31 cellular contexts compared by ENCODE assay signal in genomic region chr4:174080361-174080760, GRCh38.
A peak's percentile ranks its signal among the peaks of the same experiment; 100 is the strongest.
DNase-seq lines count a peak whose midpoint lies in the region; ATAC-seq and TF ChIP-seq lines count a peak whose summit lies in the region.
"Had no signal": no experiment of that assay in that cellular context is flagged by ENCODE, and none has a peak within 500 bp of the region (broad histone marks: within the 10 kb centered on the region; RNA-seq: fewer than 3 reads in every experiment).

No MANE protein-coding gene starts in this region.

- H3K27ac ChIP-seq in urinary bladder (ENCODE audit: low read depth), result peak overlapping the region; percentile 59
- H3K27ac ChIP-seq: brain microvascular endothelial cell, heart right ventricle, lower lobe of right lung, psoas muscle, upper lobe of left lung had no signal

- TF ChIP-seq POLR2A in GM18505 (IDR thresholded peaks at IDR 0.05; ENCODE audit: borderline replicate concordance, extremely low read depth, insufficient read depth, insufficient read length), result no peak

- H3K4me1 ChIP-seq in urinary bladder (ENCODE audit: insufficient read depth), result no peaks in the 10 kb centered on the region
- H3K4me1 ChIP-seq: HAP-1, heart right ventricle, lower lobe of right lung, psoas muscle, upper lobe of left lung had no signal

- no peak for ATAC-seq in GM18505 (IDR thresholded peaks at IDR 0.05; ENCODE audit: unreplicated experiment)
- ATAC-seq: heart right ventricle; lower lobe of right lung; natural killer cell; Panc1; psoas muscle; stimulated activated memory B cell treated with anti-CD40 and anti-IgM and Interleukin-4, amounts not matched to agents 10 μg/mL and 1 μg/mL and 100 μg/mL, for 72 hours had no signal

- no peak for TF ChIP-seq CTCF in cardiac fibroblast (IDR thresholded peaks at IDR 0.05; ENCODE audit: low read depth, low read length)

- H3K36me3 ChIP-seq in urinary bladder (ENCODE audit: insufficient read depth), result no peaks in the 10 kb centered on the region
- H3K36me3 ChIP-seq: brain microvascular endothelial cell, HAP-1, heart right ventricle, lower lobe of right lung, upper lobe of left lung had no signal

- H3K4me3 ChIP-seq in cardiac fibroblast (replicated peaks in 1 of 2; ENCODE audit: low read depth in 2 of 2, low read length in 2 of 2), result no peak overlapping the region
- H3K4me3 ChIP-seq in urinary bladder (ENCODE audit: low read depth, low read length), result no peak overlapping the region
- H3K4me3 ChIP-seq: HAP-1, heart right ventricle, lower lobe of right lung, psoas muscle, upper lobe of left lung had no signal

- peak; percentile 1 for DNase-seq in NCI-H1105 treated with DMSO at 0.1 percent for 48 hours (lab: John Stamatoyannopoulos, UW)
- no peak for DNase-seq in NCI-H1105 (lab: John Stamatoyannopoulos, UW)
- DNase-seq in cardiac fibroblast (ENCODE audit: low read depth in 2 of 2), result peak; percentile 68 to 79
- DNase-seq in hepatic stellate cell (ENCODE audit: low spot score), result peak; percentile 7
- DNase-seq in COLO668 (lab: John Stamatoyannopoulos, UW; ENCODE audit: unreplicated experiment), result no peak
- no peak for DNase-seq in KG1 (lab: John Stamatoyannopoulos, UW)
- DNase-seq: 8988T; activated CD4-positive, alpha-beta memory T cell treated with anti-CD3 and anti-CD28 coated beads, Interleukin-2, amount 10 ng/mL, durations not matched to agents 7 days and 5 days; activated CD8-positive, alpha-beta memory T cell treated with anti-CD3 and anti-CD28 coated beads, Interleukin-2, amount 50 U/mL, for 4 hours; activated naive CD4-positive, alpha-beta T cell treated with anti-CD3 and anti-CD28 coated beads for 36 hours; amygdala; brain microvascular endothelial cell; CD4-positive, CD25-positive, alpha-beta regulatory T cell; foreskin melanocyte; heart right ventricle; kidney glomerular epithelial cell; lower lobe of right lung; natural killer cell; NCI-H146; NCI-H2107; NCI-H446; NCI-H774; nucleus accumbens; psoas muscle; Right ventricle myocardium superior; upper lobe of left lung had no signal

Comparison
In these comparisons a context has a peak if more than half of its experiments do, and no peak if none do; other contexts are left out.
1. DNase-seq: peak in NCI-H1105 treated with DMSO at 0.1 percent for 48 hours (single experiment), cardiac fibroblast (2 of 2) and hepatic stellate cell (single experiment); none in NCI-H1105 (single experiment), COLO668 (single experiment) and KG1 (single experiment).